9 cellular contexts compared by ENCODE assay signal in the genomic region with DNA sequence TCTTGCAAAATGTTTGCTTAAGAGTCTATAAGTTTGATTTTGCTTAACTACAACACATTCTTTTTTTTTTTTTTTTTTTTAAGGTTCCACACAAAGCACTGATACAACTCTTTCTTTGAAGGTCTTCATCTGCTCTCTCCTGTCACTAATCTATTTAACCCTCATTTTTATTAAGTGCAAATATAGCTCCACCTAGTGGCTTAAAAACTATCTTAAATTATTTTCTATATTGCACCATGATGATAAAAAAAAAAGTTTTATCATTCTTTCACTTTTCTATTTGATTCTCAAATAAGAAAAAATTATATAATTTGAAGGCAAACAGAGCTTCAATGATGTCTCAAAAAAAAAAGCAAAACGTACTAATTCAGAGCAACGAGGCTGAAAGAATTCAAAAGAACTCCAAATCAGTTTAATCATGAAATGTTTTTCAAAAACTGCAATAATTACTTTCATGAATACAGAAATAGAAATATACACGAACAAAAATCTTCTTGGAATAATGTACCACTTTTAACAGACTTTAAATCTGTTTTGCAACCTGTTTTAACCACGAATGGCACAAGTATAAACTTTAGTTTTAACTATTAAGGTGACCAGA. TPM values are rescaled to one million over a fixed set of nuclear protein-coding genes. Genes with fewer than 3 reads are reported as not detected.
A peak's percentile ranks its signal among the peaks of the same experiment; 100 is the strongest.
DNase-seq lines count a peak whose midpoint lies in the region; ATAC-seq and TF ChIP-seq lines count a peak whose summit lies in the region.
"Had no signal": no experiment of that assay in that cellular context is flagged by ENCODE, and none has a peak within 500 bp of the region (broad histone marks: within the 10 kb centered on the region; RNA-seq: fewer than 3 reads in every experiment).

No MANE protein-coding gene starts in this region.

- ATAC-seq in GM18517 (IDR thresholded peaks at IDR 0.05; ENCODE audit: unreplicated experiment) (peak; percentile 50), GM19397 (IDR thresholded peaks at IDR 0.05; ENCODE audit: unreplicated experiment) (no peak)
- no peak for ATAC-seq in activated naive CD4-positive, alpha-beta T cell treated with anti-CD3 and anti-CD28 coated beads, Interleukin-2, amount 50 U/mL, for 72 hours

- peak; percentile 15 for DNase-seq in NCI-H2227 treated with DMSO at 0.1 percent for 48 hours (lab: John Stamatoyannopoulos, UW)
- no peak for DNase-seq in colonic mucosa
- DNase-seq in neural crest cell (ENCODE audit: low read depth, low spot score) = no peak
- DNase-seq in activated naive CD4-positive, alpha-beta T cell treated with anti-CD3 and anti-CD28 coated beads, Interleukin-2, amount 50 U/mL, for 72 hours (ENCODE audit: low spot score in 2 of 2) = no peak
- no peak for DNase-seq in GDM1 (lab: John Stamatoyannopoulos, UW)

- no peaks in the 10 kb centered on the region for H3K9me3 ChIP-seq in colonic mucosa

- intact Hi-C loops in colonic mucosa (cut with DNase I) = loop anchor here (10.0 kb wide), 2 partner anchors 127 to 847 kb away; no protein-coding TSS in a partner anchor

- H3K4me3 ChIP-seq in ACC112 (ENCODE audit: low read depth, low read length) = no peak overlapping the region
- no peak overlapping the region for H3K4me3 ChIP-seq in colonic mucosa

- no peak overlapping the region for H2AFZ ChIP-seq in ACC112 (ENCODE audit: low read length, unreplicated experiment)

- H3K4me3 Mint-ChIP-seq in neural crest cell = no peak overlapping the region
- H3K4me3 Mint-ChIP-seq: activated naive CD8-positive, alpha-beta T cell had no signal

- H3K36me3 ChIP-seq in ACC112 (ENCODE audit: insufficient read depth, low read length) (peaks cover 58% of the 10 kb centered on the region), colonic mucosa (no peaks in the 10 kb centered on the region)

- peaks cover 21% of the 10 kb centered on the region for H3K4me1 ChIP-seq in ACC112 (ENCODE audit: control insufficient read depth, insufficient read depth, low read length, unreplicated experiment)
- H3K4me1 ChIP-seq in colonic mucosa = no peaks in the 10 kb centered on the region

- H3K27me3 ChIP-seq in ACC112 (ENCODE audit: insufficient read depth, low read length) (no peaks in the 10 kb centered on the region), colonic mucosa (no peaks in the 10 kb centered on the region)

- peak overlapping the region; percentile 52 for H3K27ac ChIP-seq in ACC112 (ENCODE audit: low read depth, low read length)
- H3K27ac ChIP-seq in colonic mucosa = no peak overlapping the region

- no peaks in the 10 kb centered on the region for H3K4me1 Mint-ChIP-seq in neural crest cell

- TF ChIP-seq CTCF in colonic mucosa (IDR thresholded peaks at IDR 0.05) (peak; percentile 55), neural crest cell (conservative IDR thresholded peaks at IDR 0.05) (peak; percentile 70)

- H3K36me3 Mint-ChIP-seq in neural crest cell (ENCODE audit: low read depth) = peaks cover 23% of the 10 kb centered on the region
- H3K36me3 Mint-ChIP-seq in activated naive CD4-positive, alpha-beta T cell treated with anti-CD3 and anti-CD28 coated beads, Interleukin-2, amount 50 U/mL, for 72 hours = peaks cover 19 to 22% of the 10 kb centered on the region in 2 donors

- H3K27me3 Mint-ChIP-seq in neural crest cell (ENCODE audit: low read depth) = no peaks in the 10 kb centered on the region
- H3K27me3 Mint-ChIP-seq: activated naive CD8-positive, alpha-beta T cell had no signal

- no peaks in the 10 kb centered on the region for H3K9me3 Mint-ChIP-seq in neural crest cell
- no peaks in the 10 kb centered on the region for H3K9me3 Mint-ChIP-seq in activated naive CD4-positive, alpha-beta T cell treated with anti-CD3 and anti-CD28 coated beads, Interleukin-2, amount 50 U/mL, for 72 hours

- no peaks in the 10 kb centered on the region for H3K79me2 ChIP-seq in ACC112 (ENCODE audit: control insufficient read depth, insufficient read depth, low read length, unreplicated experiment)

- no peak overlapping the region for H3K27ac Mint-ChIP-seq in neural crest cell (ENCODE audit: unreplicated experiment)
- no peak overlapping the region for H3K27ac Mint-ChIP-seq in activated naive CD4-positive, alpha-beta T cell treated with anti-CD3 and anti-CD28 coated beads, Interleukin-2, amount 50 U/mL, for 72 hours
- H3K27ac Mint-ChIP-seq: activated naive CD8-positive, alpha-beta T cell had no signal

- H3K9ac ChIP-seq in colonic mucosa (ENCODE audit: low read depth in 2 of 2, low read length in 2 of 2) = no peak overlapping the region

RNA-seq across cellular contexts. Expression of a gene that starts 12.8 kb away (rescaled TPM):
- total RNA-seq in colonic mucosa (10 to 100 TPM in 1 of 2 donors, 1 to 10 TPM in 1; 9.9 to 11.0 TPM), neural crest cell (18.9 and 20.7 TPM in 2 replicates)
- total RNA-seq in activated naive CD4-positive, alpha-beta T cell treated with anti-CD3 and anti-CD28 coated beads, Interleukin-2, amount 50 U/mL, for 72 hours = 10 to 100 TPM; 10.9 to 18.4 TPM

RNA-seq across cellular contexts. Expression of a gene that starts 12.9 kb away (rescaled TPM):
- total RNA-seq in colonic mucosa = 10 to 100 TPM; 31.8 to 33.0 TPM
- 30.3 and 32.6 TPM in 2 replicates for total RNA-seq in neural crest cell
- 10 to 100 TPM; 22.6 to 39.1 TPM for total RNA-seq in activated naive CD4-positive, alpha-beta T cell treated with anti-CD3 and anti-CD28 coated beads, Interleukin-2, amount 50 U/mL, for 72 hours
